Comparison of ENCODE assay signal across 8 cellular contexts in genomic region chr21:28993293-28993629, GRCh38. TPM values are rescaled to one million over a fixed set of nuclear protein-coding genes. Genes with fewer than 3 reads are reported as not detected.
DNase-seq lines count a peak whose midpoint lies in the region; ATAC-seq and TF ChIP-seq lines count a peak whose summit lies in the region.

No MANE protein-coding gene starts in this region.

- no peaks in the 10 kb centered on the region for H3K27me3 ChIP-seq in GM06990 (replicated peaks; ENCODE audit: control insufficient read depth, insufficient read depth, low read length)
- H3K27me3 ChIP-seq in SJSA1 (replicated peaks): no peaks in the 10 kb centered on the region
- H3K27me3 ChIP-seq in esophagus squamous epithelium: no peaks in the 10 kb centered on the region
- no peaks in the 10 kb centered on the region for H3K27me3 ChIP-seq in psoas muscle (ENCODE audit: insufficient read depth in 3 of 3, low read length in 2 of 3)

- H3K27ac ChIP-seq in SJSA1 (peak overlapping the region; percentile 73), esophagus squamous epithelium (peak overlapping the region; percentile 88 to 97 (median 96)), psoas muscle (peak overlapping the region; percentile 96)

- intact Hi-C loops in esophagus squamous epithelium (cut with DNase I): no loop called here
- intact Hi-C loops in psoas muscle (cut with DNase I): loop anchor here in 1 of 2 donors (5.0 kb wide), 1 partner anchor 34 kb away; no protein-coding TSS in a partner anchor

- H3K4me1 ChIP-seq in SJSA1 (replicated peaks): peaks cover 7% of the 10 kb centered on the region
- peaks cover 7 to 39% (median 11%) of the 10 kb centered on the region in 3 donors for H3K4me1 ChIP-seq in esophagus squamous epithelium
- H3K4me1 ChIP-seq in psoas muscle: peaks cover 21% of the 10 kb centered on the region

- H3K4me3 ChIP-seq in GM06990 (replicated peaks; ENCODE audit: low read depth, low read length) (peak overlapping the region; percentile 64), SJSA1 (peak overlapping the region; percentile 68), esophagus squamous epithelium (peak overlapping the region; percentile 59 to 99 (median 92)), psoas muscle (peak overlapping the region; percentile 99)

- no peaks in the 10 kb centered on the region for H3K9me3 ChIP-seq in SJSA1 (replicated peaks)
- H3K9me3 ChIP-seq in esophagus squamous epithelium: no peaks in the 10 kb centered on the region
- H3K9me3 ChIP-seq in psoas muscle: no peaks in the 10 kb centered on the region

- no peak for DNase-seq in GM06990 (ENCODE audit: extremely low read depth, insufficient read length)
- no peak for DNase-seq in SJSA1 (ENCODE audit: low read depth in 1 of 2, low spot score in 2 of 2)
- DNase-seq in esophagus squamous epithelium (lab: John Stamatoyannopoulos, UW): no peak
- no peak for DNase-seq in psoas muscle
- DNase-seq in superior temporal gyrus (ENCODE audit: extremely low spot score): no peak
- no peak for DNase-seq in ecto neural progenitor cell (ENCODE audit: low spot score)
- no peak for DNase-seq in middle frontal gyrus (ENCODE audit: extremely low spot score, low spot score)

- ATAC-seq in psoas muscle (no peak), HG03139 (IDR thresholded peaks at IDR 0.05; ENCODE audit: unreplicated experiment) (no peak)

- 35% methylated on average over 4 of the region's 4 CpGs for WGBS in esophagus squamous epithelium, 2 donors
- 39 to 48% (median 47%) methylated on average over 4 of the region's 4 CpGs for WGBS in psoas muscle, 3 donors

- TF ChIP-seq POLR2A in esophagus squamous epithelium (IDR thresholded peaks at IDR 0.05): no peak

- TF ChIP-seq CTCF in GM06990 (IDR thresholded peaks at IDR 0.05; ENCODE audit: insufficient read depth, low read length, poor library complexity, severe bottlenecking): no peak
- TF ChIP-seq CTCF in esophagus squamous epithelium (IDR thresholded peaks at IDR 0.05): no peak
- TF ChIP-seq CTCF in psoas muscle (IDR thresholded peaks at IDR 0.05): no peak

- H3K36me3 ChIP-seq in GM06990 (ENCODE audit: control insufficient read depth, insufficient read depth, low read length) (no peaks in the 10 kb centered on the region), SJSA1 (0 out of 2 replicates have a peak, but pooled peaks cover 2% of the 10 kb centered on the region), esophagus squamous epithelium (peaks cover 0 to 7% (median 0%) of the 10 kb centered on the region in 3 donors), psoas muscle (ENCODE audit: insufficient read depth in 1 of 2, low read depth in 1 of 2) (peaks cover 0 to 12% of the 10 kb centered on the region in 2 donors)

RNA-seq across cellular contexts. Expression of gene LTN1, which starts 0.6 kb away (rescaled TPM):
- total RNA-seq in SJSA1 (2014; rRNA removed; shearing (Covaris generic)): 23.5 and 31.0 TPM in 2 replicates
- 10 to 100 TPM; 10.3 to 24.9 (median 22.2) TPM for total RNA-seq in esophagus squamous epithelium
- 10 to 100 TPM; 17.8 to 22.2 (median 19.2) TPM for total RNA-seq in psoas muscle
- 10 to 100 TPM in 1 of 3 donors, 1 to 10 TPM in 2; 5.7 to 16.0 (median 6.8) TPM for polyA plus RNA-seq in psoas muscle

RNA-seq across cellular contexts. Expression of gene RWDD2B, which starts 25.9 kb away (rescaled TPM):
- total RNA-seq in SJSA1 (2014; rRNA removed; shearing (Covaris generic)): 20.0 and 24.4 TPM in 2 replicates
- total RNA-seq in esophagus squamous epithelium (10 to 100 TPM in 2 of 4 donors, 1 to 10 TPM in 2; 5.8 to 12.6 (median 9.0) TPM), psoas muscle (10 to 100 TPM; 21.6 to 41.4 (median 27.8) TPM)
- 10 to 100 TPM; 28.1 to 51.2 (median 30.5) TPM for polyA plus RNA-seq in psoas muscle

RNA-seq across cellular contexts. Expression of gene USP16, which starts 31.2 kb away (rescaled TPM):
- 54.1 and 62.1 TPM in 2 replicates for total RNA-seq in SJSA1 (2014; rRNA removed; shearing (Covaris generic))
- total RNA-seq in esophagus squamous epithelium (10 to 100 TPM; 14.9 to 44.3 (median 27.9) TPM), psoas muscle (10 to 100 TPM; 26.3 to 39.9 (median 34.4) TPM)
- 10 to 100 TPM; 27.6 to 45.1 (median 42.3) TPM for polyA plus RNA-seq in psoas muscle
